In the genomic region with DNA sequence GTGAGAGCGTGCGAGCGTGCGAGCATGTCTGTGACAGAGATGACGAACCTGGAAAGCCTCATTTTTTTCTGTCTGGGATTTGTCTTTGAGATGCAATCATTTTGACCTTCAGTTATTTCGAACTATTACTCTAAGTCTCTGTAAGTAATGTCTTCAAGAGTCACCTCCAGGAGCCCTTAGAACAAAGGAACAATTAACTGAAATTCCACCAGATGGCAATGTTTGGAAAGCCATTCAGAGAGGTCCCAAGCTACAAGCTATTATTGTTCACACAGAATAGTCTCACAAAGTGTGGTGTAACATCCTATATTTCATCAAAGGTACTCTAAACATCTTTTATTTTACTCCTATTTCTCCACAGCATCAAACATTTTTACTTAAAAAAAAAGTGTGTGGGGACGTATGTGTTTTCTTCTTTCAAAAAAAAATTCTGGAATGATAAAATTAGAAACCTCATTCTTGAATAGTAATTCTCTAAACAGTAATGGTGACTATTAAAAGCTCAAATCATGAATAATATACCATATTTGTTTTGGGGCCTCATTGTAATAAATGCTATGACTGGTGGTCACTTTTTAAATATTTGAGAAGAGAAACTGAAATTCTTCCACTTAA, we compare ENCODE assay signal across 8 cellular contexts. TPM values are rescaled to one million over a fixed set of nuclear protein-coding genes. Genes with fewer than 3 reads are reported as not detected.
DNase-seq lines count a peak whose midpoint lies in the region; ATAC-seq and TF ChIP-seq lines count a peak whose summit lies in the region.

No MANE protein-coding gene starts in this region.

- no peaks in the 10 kb centered on the region for H3K36me3 ChIP-seq in neural progenitor cell

- H3K9me3 ChIP-seq in neural progenitor cell (ENCODE audit: low read depth): no peaks in the 10 kb centered on the region

- DNase-seq in AG09309 (ENCODE audit: low read depth): no peak
- DNase-seq in GM13977 (ENCODE audit: low spot score): peak; percentile 57
- peak; percentile 63 for DNase-seq in NCI-H1436 (lab: John Stamatoyannopoulos, UW)
- peak; percentile 28 for DNase-seq in SW480 (ENCODE audit: low spot score)
- DNase-seq in fibroblast of the aortic adventitia (ENCODE audit: low read depth): peak; percentile 86
- DNase-seq in neural progenitor cell (ENCODE audit: low spot score): peak; percentile 67

- H3K27ac ChIP-seq in neural progenitor cell: no peak overlapping the region

- in situ Hi-C loops in GM13977 (cut with MboI; ENCODE audit: low pct_unique_long_range_greater_than_20kb, low sequenced_read_pairs, unreplicated experiment): loop anchor here (25.0 kb wide), 1 partner anchor 356 kb away; no protein-coding TSS in a partner anchor

- H4K20me1 ChIP-seq in neural progenitor cell (ENCODE audit: low read depth): no peaks in the 10 kb centered on the region

- ATAC-seq in HG02852 (IDR thresholded peaks at IDR 0.05; ENCODE audit: unreplicated experiment): peak; percentile 84
- ATAC-seq in GM19328 (IDR thresholded peaks at IDR 0.05; ENCODE audit: unreplicated experiment): no peak

- no peaks in the 10 kb centered on the region for H3K27me3 ChIP-seq in neural progenitor cell

- no peaks in the 10 kb centered on the region for H3K9me3 Mint-ChIP-seq in neural progenitor cell

- no peak overlapping the region for H3K27ac Mint-ChIP-seq in neural progenitor cell

- no peak overlapping the region for H3K4me3 Mint-ChIP-seq in neural progenitor cell

- H3K4me3 ChIP-seq in AG09309 (ENCODE audit: control insufficient read depth, low read depth, low read length) (no peak overlapping the region), fibroblast of the aortic adventitia (ENCODE audit: low read depth, low read length) (no peak overlapping the region), neural progenitor cell (no peak overlapping the region)

- no peaks in the 10 kb centered on the region for H3K79me2 ChIP-seq in neural progenitor cell (ENCODE audit: low read depth)

- H3K4me1 ChIP-seq in neural progenitor cell: no peaks in the 10 kb centered on the region

- H3K9ac ChIP-seq in neural progenitor cell: no peak overlapping the region

- no peaks in the 10 kb centered on the region for H3K36me3 Mint-ChIP-seq in neural progenitor cell

- no peaks in the 10 kb centered on the region for H3F3A ChIP-seq in neural progenitor cell (ENCODE audit: low read depth)

- peak; percentile 59 for TF ChIP-seq CTCF in AG09309 (IDR thresholded peaks at IDR 0.05; ENCODE audit: control insufficient read depth, insufficient read depth, low read depth, low read length, missing control alignments)
- peak; percentile 42 for TF ChIP-seq CTCF in GM13977 (IDR thresholded peaks at IDR 0.05; ENCODE audit: extremely low read depth, insufficient read depth, missing control alignments)
- TF ChIP-seq CTCF in fibroblast of the aortic adventitia (IDR thresholded peaks at IDR 0.05; ENCODE audit: insufficient read depth, low read length): peak; percentile 66
- peak; percentile 72 for TF ChIP-seq CTCF in neural progenitor cell (IDR thresholded peaks at IDR 0.05)

- peak overlapping the region; percentile 30 for H3K4me2 ChIP-seq in neural progenitor cell

- H3K4me1 Mint-ChIP-seq in neural progenitor cell: no peaks in the 10 kb centered on the region

- peak overlapping the region; percentile 91 for H2AFZ ChIP-seq in neural progenitor cell (replicated peaks)

- no peaks in the 10 kb centered on the region for H3K27me3 Mint-ChIP-seq in neural progenitor cell (ENCODE audit: insufficient read depth, low read depth)

RNA-seq across cellular contexts. Expression of a gene that starts 35.1 kb away (rescaled TPM):
- total RNA-seq in fibroblast of the aortic adventitia (ENCODE audit: low replicate concordance) (44.7 and 87.4 TPM in 2 replicates), neural progenitor cell (ENCODE audit: low replicate concordance) (28.9 and 34.6 TPM in 2 replicates)
